ENCODE assay signal across 13 cellular contexts in genomic region chrX:124555036-124555595, GRCh38.
DNase-seq lines count a peak whose midpoint lies in the region; ATAC-seq and TF ChIP-seq lines count a peak whose summit lies in the region.
"Had no signal": no experiment of that assay in that cellular context is flagged by ENCODE, and none has a peak within 500 bp of the region (broad histone marks: within the 10 kb centered on the region; RNA-seq: fewer than 3 reads in every experiment).

No MANE protein-coding gene starts in this region.

- H3K9me3 ChIP-seq in GM23248 (ENCODE audit: low read depth), result no peaks in the 10 kb centered on the region
- H3K9me3 ChIP-seq in naive thymus-derived CD4-positive, alpha-beta T cell (ENCODE audit: control insufficient read depth in 2 of 3, low read length in 3 of 3), result no peaks in the 10 kb centered on the region
- H3K9me3 ChIP-seq: Peyer's patch had no signal

- H3K27me3 ChIP-seq in GM23248 (replicated peaks; ENCODE audit: insufficient read depth), result no peaks in the 10 kb centered on the region
- H3K27me3 ChIP-seq in naive thymus-derived CD4-positive, alpha-beta T cell (ENCODE audit: control insufficient read depth in 2 of 2, insufficient read depth in 2 of 2, low read length in 2 of 2), result no peaks in the 10 kb centered on the region
- H3K27me3 ChIP-seq: Peyer's patch had no signal

- CTCF ChIA-PET in naive thymus-derived CD4-positive, alpha-beta T cell (lab: Charles Lee), result no interaction called here

- H3K9me3 Mint-ChIP-seq in naive thymus-derived CD4-positive, alpha-beta T cell, result peaks cover 0 to 1% (median 0%) of the 10 kb centered on the region in 11 donors
- H3K9me3 Mint-ChIP-seq: dendritic cell treated with granulocyte-macrophage colony-stimulating factor and Interleukin-4, amounts not matched to agents 40 ng/mL and 50 ng/mL, for 4 days; stimulated activated effector memory CD8-positive, alpha-beta T cell treated with anti-CD3 and anti-CD28 coated beads, Interleukin-12 subunit alpha, Interleukin-12 subunit beta, amount 100 ng/mL, for 72 hours had no signal

- no peak for ATAC-seq in naive thymus-derived CD4-positive, alpha-beta T cell
- ATAC-seq in GM21576 (IDR thresholded peaks at IDR 0.05; ENCODE audit: unreplicated experiment), result no peak
- ATAC-seq: HCT116; stimulated activated effector memory CD8-positive, alpha-beta T cell treated with anti-CD3 and anti-CD28 coated beads, Interleukin-12 subunit alpha, Interleukin-12 subunit beta, amount 100 ng/mL, for 72 hours had no signal

- no peaks in the 10 kb centered on the region for H3K9me2 ChIP-seq in GM23248 (ENCODE audit: insufficient read depth)

- no peaks in the 10 kb centered on the region for H3K4me1 Mint-ChIP-seq in naive thymus-derived CD4-positive, alpha-beta T cell
- H3K4me1 Mint-ChIP-seq: stimulated activated effector memory CD8-positive, alpha-beta T cell treated with anti-CD3 and anti-CD28 coated beads, Interleukin-12 subunit alpha, Interleukin-12 subunit beta, amount 100 ng/mL, for 72 hours had no signal

- no peak overlapping the region for H3K4me3 ChIP-seq in GM23248
- H3K4me3 ChIP-seq in fibroblast of pulmonary artery (replicated peaks; ENCODE audit: low read depth, low read length), result no peak overlapping the region
- H3K4me3 ChIP-seq in naive thymus-derived CD4-positive, alpha-beta T cell (ENCODE audit: low read length), result no peak overlapping the region
- H3K4me3 ChIP-seq: Peyer's patch had no signal

- no peak overlapping the region for H3K9ac ChIP-seq in GM23248

- H3K36me3 ChIP-seq in GM23248 (ENCODE audit: low read depth), result no peaks in the 10 kb centered on the region
- no peaks in the 10 kb centered on the region for H3K36me3 ChIP-seq in naive thymus-derived CD4-positive, alpha-beta T cell (ENCODE audit: control insufficient read depth in 2 of 3, insufficient read depth in 3 of 3, low read length in 3 of 3)
- H3K36me3 ChIP-seq: Peyer's patch had no signal

- H3K4me2 ChIP-seq in GM23248 (ENCODE audit: unreplicated experiment), result no peak overlapping the region

- no peaks in the 10 kb centered on the region for H3K27me3 Mint-ChIP-seq in naive thymus-derived CD4-positive, alpha-beta T cell
- H3K27me3 Mint-ChIP-seq: dendritic cell treated with granulocyte-macrophage colony-stimulating factor and Interleukin-4, amounts not matched to agents 40 ng/mL and 50 ng/mL, for 4 days had no signal

- no peaks in the 10 kb centered on the region for H3K4me1 ChIP-seq in GM23248 (ENCODE audit: insufficient read depth)
- no peaks in the 10 kb centered on the region for H3K4me1 ChIP-seq in naive thymus-derived CD4-positive, alpha-beta T cell (ENCODE audit: control insufficient read depth in 2 of 2, insufficient read depth in 2 of 2, low read length in 2 of 2)
- H3K4me1 ChIP-seq: Peyer's patch had no signal

- in situ Hi-C loops in GM23248 (cut with MboI) (no loop called here), G401 (cut with HindIII; ENCODE audit: low sequenced_read_pairs) (no loop called here)

- no peaks in the 10 kb centered on the region for H3F3A ChIP-seq in GM23248 (ENCODE audit: insufficient read depth)

- intact Hi-C loops in naive thymus-derived CD4-positive, alpha-beta T cell (cut with micrococcal nuclease), result no loop called here

- no peaks in the 10 kb centered on the region for H4K20me1 ChIP-seq in GM23248 (ENCODE audit: insufficient read depth)

- WGBS in GM23248 (ENCODE audit: low coverage in 1 of 2, low lambda C conversion rate in 2 of 2, missing lambda C conversion rate in 2 of 2), 2 experiments, result 21 to 33% methylated on average over 2 of the region's 2 CpGs

- TF ChIP-seq CTCF in fibroblast of pulmonary artery (IDR thresholded peaks at IDR 0.05; ENCODE audit: low read length, missing control alignments), result no peak

- POLR2A ChIA-PET in naive thymus-derived CD4-positive, alpha-beta T cell (lab: Charles Lee), result no interaction called here

- H3K36me3 Mint-ChIP-seq in naive thymus-derived CD4-positive, alpha-beta T cell, result peaks cover 0 to 7% (median 0%) of the 10 kb centered on the region in 5 donors
- H3K36me3 Mint-ChIP-seq: stimulated activated effector memory CD8-positive, alpha-beta T cell treated with anti-CD3 and anti-CD28 coated beads, Interleukin-12 subunit alpha, Interleukin-12 subunit beta, amount 100 ng/mL, for 72 hours had no signal

- H3K27ac ChIP-seq in GM23248, result no peak overlapping the region
- H3K27ac ChIP-seq in naive thymus-derived CD4-positive, alpha-beta T cell (ENCODE audit: low read depth, low read length), result no peak overlapping the region
- H3K27ac ChIP-seq: Peyer's patch had no signal

- H2AFZ ChIP-seq in GM23248, result no peak overlapping the region

- H3K27ac Mint-ChIP-seq in naive thymus-derived CD4-positive, alpha-beta T cell, result no peak overlapping the region
- H3K27ac Mint-ChIP-seq: dendritic cell treated with granulocyte-macrophage colony-stimulating factor and Interleukin-4, amounts not matched to agents 40 ng/mL and 50 ng/mL, for 4 days; stimulated activated effector memory CD8-positive, alpha-beta T cell treated with anti-CD3 and anti-CD28 coated beads, Interleukin-12 subunit alpha, Interleukin-12 subunit beta, amount 100 ng/mL, for 72 hours had no signal

- no peak overlapping the region for H3K4me3 Mint-ChIP-seq in naive thymus-derived CD4-positive, alpha-beta T cell
- H3K4me3 Mint-ChIP-seq: dendritic cell treated with granulocyte-macrophage colony-stimulating factor and Interleukin-4, amounts not matched to agents 40 ng/mL and 50 ng/mL, for 4 days; stimulated activated effector memory CD8-positive, alpha-beta T cell treated with anti-CD3 and anti-CD28 coated beads, Interleukin-12 subunit alpha, Interleukin-12 subunit beta, amount 100 ng/mL, for 72 hours had no signal

- H3K79me2 ChIP-seq in GM23248 (ENCODE audit: insufficient read depth), result no peaks in the 10 kb centered on the region

- DNase-seq in 8988T (peak; percentile 11), GM23248 (peak; percentile 45), T1000 (lab: John Stamatoyannopoulos, UW) (peak; percentile 17), fibroblast of pulmonary artery (ENCODE audit: low read depth) (peak; percentile 35), G401 (ENCODE audit: low spot score) (no peak), NCI-H524 treated with DMSO at 0.1 percent for 48 hours (lab: John Stamatoyannopoulos, UW) (no peak)
- no peak for DNase-seq in naive thymus-derived CD4-positive, alpha-beta T cell
- DNase-seq: NCI-H510A, Peyer's patch had no signal

Comparison
In these comparisons a context has a peak if more than half of its experiments do, and no peak if none do; other contexts are left out.
1. DNase-seq: peak in 8988T (single experiment), GM23248 (single experiment), T1000 (single experiment) and fibroblast of pulmonary artery (single experiment); none in G401 (single experiment), naive thymus-derived CD4-positive, alpha-beta T cell (0 of 9) and NCI-H524 treated with DMSO at 0.1 percent for 48 hours (single experiment).